ENCODE assay signal across 9 cellular contexts in genomic region chr2:200787351-200788128, GRCh38. TPM values are rescaled to one million over a fixed set of nuclear protein-coding genes. Genes with fewer than 3 reads are reported as not detected.
DNase-seq lines count a peak whose midpoint lies in the region; TF ChIP-seq lines count a peak whose summit lies in the region.
"Had no signal": no experiment of that assay in that cellular context is flagged by ENCODE, and none has a peak within 500 bp of the region (broad histone marks: within the 10 kb centered on the region; RNA-seq: fewer than 3 reads in every experiment).

No MANE protein-coding gene starts in this region.

- no peak overlapping the region for H4K91ac ChIP-seq in trophoblast cell (ENCODE audit: low read depth, low read length)

- no peaks in the 10 kb centered on the region for H3K9me3 ChIP-seq in trophoblast cell (ENCODE audit: insufficient read depth, low read depth, low read length)
- no peaks in the 10 kb centered on the region for H3K9me3 ChIP-seq in colonic mucosa

- no peaks in the 10 kb centered on the region for H3K27me3 Mint-ChIP-seq in dendritic cell treated with granulocyte-macrophage colony-stimulating factor and Interleukin-4, amounts not matched to agents 40 ng/mL and 50 ng/mL, for 4 days

- no peak overlapping the region for H3K14ac ChIP-seq in trophoblast cell (ENCODE audit: low read length)

- no peaks in the 10 kb centered on the region for H3K36me3 Mint-ChIP-seq in dendritic cell treated with granulocyte-macrophage colony-stimulating factor and Interleukin-4, amounts not matched to agents 40 ng/mL and 50 ng/mL, for 4 days (ENCODE audit: low read depth)

- H3K9ac ChIP-seq in trophoblast cell (ENCODE audit: low read length) (no peak overlapping the region), colonic mucosa (ENCODE audit: low read depth in 2 of 2, low read length in 2 of 2) (no peak overlapping the region)

- H4K12ac ChIP-seq in trophoblast cell (ENCODE audit: low read depth, low read length), result no peak overlapping the region

- H2BK120ac ChIP-seq in trophoblast cell (ENCODE audit: insufficient read depth, low read length, poor library complexity), result no peak overlapping the region

- H4K8ac ChIP-seq in trophoblast cell (ENCODE audit: low read depth, low read length), result no peak overlapping the region

- H3K23ac ChIP-seq in trophoblast cell (ENCODE audit: low read length), result no peak overlapping the region

- TF ChIP-seq CTCF in colonic mucosa (IDR thresholded peaks at IDR 0.05), result no peak
- no peak for TF ChIP-seq CTCF in coronary artery (IDR thresholded peaks at IDR 0.05)

- no peaks in the 10 kb centered on the region for H3K27me3 ChIP-seq in trophoblast cell (ENCODE audit: insufficient read depth, low read length)
- no peaks in the 10 kb centered on the region for H3K27me3 ChIP-seq in colonic mucosa

- no peak overlapping the region for H3K4me3 Mint-ChIP-seq in dendritic cell treated with granulocyte-macrophage colony-stimulating factor and Interleukin-4, amounts not matched to agents 40 ng/mL and 50 ng/mL, for 4 days
- H3K4me3 Mint-ChIP-seq: stimulated activated naive CD8-positive, alpha-beta T cell treated with anti-CD3 and anti-CD28 coated beads, Interleukin-15, Interleukin-2, amounts not matched to agents 100 ng/mL and 50 ng/mL, for 24 hours had no signal

- H2BK5ac ChIP-seq in trophoblast cell (ENCODE audit: low read depth, low read length, poor library complexity), result no peak overlapping the region

- H3K27ac ChIP-seq in trophoblast cell (ENCODE audit: low read depth, low read length) (no peak overlapping the region), colonic mucosa (no peak overlapping the region), coronary artery (peak overlapping the region in 1 of 2 donors; percentile 39)

- no peaks in the 10 kb centered on the region for H3K79me2 ChIP-seq in trophoblast cell (ENCODE audit: control insufficient read depth, insufficient read depth, low read length, poor library complexity)

- peaks cover 10% of the 10 kb centered on the region for H3K4me1 Mint-ChIP-seq in dendritic cell treated with granulocyte-macrophage colony-stimulating factor and Interleukin-4, amounts not matched to agents 40 ng/mL and 50 ng/mL, for 4 days (ENCODE audit: low read depth)

- H3K27ac Mint-ChIP-seq in dendritic cell treated with granulocyte-macrophage colony-stimulating factor and Interleukin-4, amounts not matched to agents 40 ng/mL and 50 ng/mL, for 4 days, result peak overlapping the region; percentile 13
- H3K27ac Mint-ChIP-seq: stimulated activated naive CD8-positive, alpha-beta T cell treated with anti-CD3 and anti-CD28 coated beads, Interleukin-15, Interleukin-2, amounts not matched to agents 100 ng/mL and 50 ng/mL, for 24 hours had no signal

- 100% methylated on average over 4 of the region's 16 CpGs for WGBS in trophoblast cell (ENCODE audit: extremely low coverage, insufficient coverage, insufficient read length)

- no peak overlapping the region for H2AFZ ChIP-seq in trophoblast cell (ENCODE audit: insufficient read depth, low read length, poor library complexity)

- no peaks in the 10 kb centered on the region for H3K36me3 ChIP-seq in trophoblast cell (ENCODE audit: control insufficient read depth in 1 of 2, insufficient read depth in 2 of 2, low read length in 2 of 2)
- no peaks in the 10 kb centered on the region for H3K36me3 ChIP-seq in colonic mucosa

- no peak overlapping the region for H2AK5ac ChIP-seq in trophoblast cell (ENCODE audit: low read length)

- intact Hi-C loops in dendritic cell treated with granulocyte-macrophage colony-stimulating factor and Interleukin-4, amounts not matched to agents 40 ng/mL and 50 ng/mL, for 4 days (cut with micrococcal nuclease), result no loop called here
- intact Hi-C loops in colonic mucosa (cut with DNase I), result no loop called here

- H3K4me1 ChIP-seq in trophoblast cell (ENCODE audit: control insufficient read depth in 1 of 2, insufficient read depth in 2 of 2, low read length in 2 of 2), result no peaks in the 10 kb centered on the region
- H3K4me1 ChIP-seq in colonic mucosa, result no peaks in the 10 kb centered on the region

- no peak overlapping the region for H2BK12ac ChIP-seq in trophoblast cell (ENCODE audit: low read length)

- H3K4ac ChIP-seq in trophoblast cell (ENCODE audit: low read depth, low read length), result no peak overlapping the region

- no peaks in the 10 kb centered on the region for H3K9me3 Mint-ChIP-seq in dendritic cell treated with granulocyte-macrophage colony-stimulating factor and Interleukin-4, amounts not matched to agents 40 ng/mL and 50 ng/mL, for 4 days
- H3K9me3 Mint-ChIP-seq: stimulated activated naive CD8-positive, alpha-beta T cell treated with anti-CD3 and anti-CD28 coated beads, Interleukin-15, Interleukin-2, amounts not matched to agents 100 ng/mL and 50 ng/mL, for 24 hours had no signal

- H3K4me2 ChIP-seq in trophoblast cell (ENCODE audit: low read length), result no peak overlapping the region

- DNase-seq in GF-D8 (lab: John Stamatoyannopoulos, UW), result peak; percentile 11
- peak; percentile 34 for DNase-seq in NCI-H2107 treated with DMSO at 0.1 percent for 48 hours (lab: John Stamatoyannopoulos, UW; ENCODE audit: unreplicated experiment)
- peak; percentile 85 to 92 for DNase-seq in trophoblast cell
- no peak for DNase-seq in colonic mucosa
- DNase-seq in coronary artery (ENCODE audit: low spot score), result no peak
- no peak for DNase-seq in NCI-H1694 (lab: John Stamatoyannopoulos, UW)
- no peak for DNase-seq in pons (ENCODE audit: low spot score)

- no peak overlapping the region for H3K4me3 ChIP-seq in trophoblast cell (ENCODE audit: low read depth, low read length)
- H3K4me3 ChIP-seq in colonic mucosa, result no peak overlapping the region
- H3K4me3 ChIP-seq in coronary artery, result no peak overlapping the region

- H3K79me1 ChIP-seq in trophoblast cell (ENCODE audit: low read length), result no peaks in the 10 kb centered on the region

- H3K18ac ChIP-seq in trophoblast cell (ENCODE audit: low read length), result no peak overlapping the region

RNA-seq across cellular contexts. Expression of gene BZW1, which starts 24.2 kb away (rescaled TPM):
- polyA plus RNA-seq in trophoblast cell (2013), result 153 and 170 TPM in 2 replicates
- 100 to 1,000 TPM; 253 to 257 TPM for total RNA-seq in colonic mucosa

Comparison
In these comparisons a context has a peak if more than half of its experiments do, and no peak if none do; other contexts are left out.
1. DNase-seq: peak in GF-D8 (single experiment), NCI-H2107 treated with DMSO at 0.1 percent for 48 hours (single experiment) and trophoblast cell (2 of 2); none in colonic mucosa (single experiment), coronary artery (single experiment), NCI-H1694 (single experiment) and pons (single experiment).